8 cellular contexts compared by ENCODE assay signal in genomic region chr17:19513897-19514488, GRCh38. TPM values are rescaled to one million over a fixed set of nuclear protein-coding genes. Genes with fewer than 3 reads are reported as not detected.
DNase-seq lines count a peak whose midpoint lies in the region; ATAC-seq and TF ChIP-seq lines count a peak whose summit lies in the region.

No MANE protein-coding gene starts in this region.

- H3K4me3 ChIP-seq in AG04449 (ENCODE audit: low read depth, low read length) (no peak overlapping the region), lower leg skin (ENCODE audit: low read depth, poor library complexity, severe bottlenecking) (no peak overlapping the region)

- peak; percentile 84 for TF ChIP-seq CTCF in AG04449 (IDR thresholded peaks at IDR 0.05; ENCODE audit: insufficient read depth, low read length, missing control alignments)
- peak in 1 of 3 donors; percentile 66 for TF ChIP-seq CTCF in lower leg skin (IDR thresholded peaks at IDR 0.05)

- no peak for DNase-seq in AG04449 (ENCODE audit: low read depth, low spot score)
- peak; percentile 16 for DNase-seq in GOT3 (lab: John Stamatoyannopoulos, UW)
- peak; percentile 47 for DNase-seq in NCI-H524 treated with DMSO at 0.1 percent for 48 hours (lab: John Stamatoyannopoulos, UW)
- DNase-seq in activated CD4-positive, alpha-beta T cell treated with anti-CD3 and anti-CD28 coated beads, Interleukin-2, amount 50 U/mL, for 1 hour, result peak; percentile 68
- peak; percentile 60 to 71 for DNase-seq in dermis microvascular lymphatic vessel endothelial cell (ENCODE audit: low read depth in 2 of 2)
- peak; percentile 59 to 93 for DNase-seq in lower leg skin (ENCODE audit: low spot score in 2 of 2)
- DNase-seq in stimulated activated CD4-positive, alpha-beta T cell treated with anti-CD3 and anti-CD28 coated beads, TNF-alpha, amount 100 ng/mL, for 4 hours (ENCODE audit: low read depth in 3 of 3), result peak; percentile 30 to 52 (median 36)

- no peak for TF ChIP-seq POLR2A in lower leg skin (IDR thresholded peaks at IDR 0.05)

- ATAC-seq in GM21526 (IDR thresholded peaks at IDR 0.05; ENCODE audit: low FRiP score, unreplicated experiment), result no peak

- CTCF ChIA-PET in AG04449 (lab: Yijun Ruan, JAX), result interaction anchor here (0.7 to 4.2 kb wide), 29 partner anchors 11 to 346 kb away, joined by 3 to 315 read pairs (median 4); partner anchors contain the start of genes ALDH3A2, B9D1 and SLC47A1

- intact Hi-C loops in lower leg skin (cut with DNase I; ENCODE audit: low total_unique reads), result no loop called here

- POLR2A ChIA-PET in AG04449 (lab: Yijun Ruan, JAX), result no interaction called here

- 4 to 5% methylated on average over 13 of the region's 13 CpGs for WGBS in lower leg skin, 2 donors

RNA-seq across cellular contexts. Expression of gene SLC47A1, which starts 19.7 kb away (rescaled TPM):
- total RNA-seq in dermis microvascular lymphatic vessel endothelial cell, result 0.63 and 1.7 TPM in 2 replicates
- total RNA-seq in lower leg skin, result 10 to 100 TPM in 3 of 4 donors, 1 to 10 TPM in 1; 9.7 to 62.7 (median 30.6) TPM
